Comparison of ENCODE assay signal across 28 cellular contexts in genomic region chr1:18881164-18881563, GRCh38. TPM values are rescaled to one million over a fixed set of nuclear protein-coding genes. Genes with fewer than 3 reads are reported as not detected.
DNase-seq lines count a peak whose midpoint lies in the region; ATAC-seq, FAIRE-seq and TF ChIP-seq lines count a peak whose summit lies in the region.
"Had no signal": no experiment of that assay in that cellular context is flagged by ENCODE, and none has a peak within 500 bp of the region (broad histone marks: within the 10 kb centered on the region; RNA-seq: fewer than 3 reads in every experiment).

No MANE protein-coding gene starts in this region.

- H3K4me3 ChIP-seq in A549 (no peak overlapping the region), K562 (no peak overlapping the region)
- H3K4me3 ChIP-seq: BLaER1 treated with 17β-estradiol and CSF1 and Interleukin-3, amounts not matched to agents 10 nM and 100 nM; HAP-1 had no signal

- FAIRE-seq in A549 (lab: Jason Lieb, UNC) (no peak), K562 (lab: Jason Lieb, UNC) (no peak)
- FAIRE-seq: A204.1, GM12891, GM18507, H54 had no signal

- no peaks in the 10 kb centered on the region for H3K4me1 Mint-ChIP-seq in activated CD8-positive, alpha-beta T cell treated with anti-CD3 and anti-CD28 coated beads, Interleukin-2, amount 10 ng/mL, durations not matched to agents 7 days and 5 days (ENCODE audit: low read depth)
- no peaks in the 10 kb centered on the region for H3K4me1 Mint-ChIP-seq in activated CD8-positive, alpha-beta T cell treated with anti-CD3 and anti-CD28 coated beads for 36 hours (ENCODE audit: low read depth)
- H3K4me1 Mint-ChIP-seq in neural crest cell: no peaks in the 10 kb centered on the region
- H3K4me1 Mint-ChIP-seq: CD14-positive monocyte; CD8-positive, alpha-beta memory T cell had no signal

- CTCF ChIA-PET in activated CD8-positive, alpha-beta T cell treated with anti-CD3 and anti-CD28 coated beads, Interleukin-2, amount 10 ng/mL, durations not matched to agents 7 days and 5 days (lab: Charles Lee): no interaction called here
- CTCF ChIA-PET in activated CD8-positive, alpha-beta T cell treated with anti-CD3 and anti-CD28 coated beads for 36 hours (lab: Charles Lee): no interaction called here
- CTCF ChIA-PET in A549 (lab: Yijun Ruan, JAX): interaction anchor here (2.2 to 9.8 kb wide), 2 partner anchors 216 to 284 kb away, joined by 12 to 83 read pairs; no protein-coding TSS in a partner anchor
- CTCF ChIA-PET in K562 (lab: Yijun Ruan, JAX; ENCODE audit: low intra/inter-chr PET ratio): interaction anchor here (0.7 to 7.0 kb wide), 2 partner anchors 31 to 773 kb away, joined by 3 to 108 read pairs; no protein-coding TSS in a partner anchor

- DNase-seq in activated CD8-positive, alpha-beta T cell treated with anti-CD3 and anti-CD28 coated beads, Interleukin-2, amount 10 ng/mL, durations not matched to agents 7 days and 5 days: no peak
- DNase-seq in activated CD8-positive, alpha-beta T cell treated with anti-CD3 and anti-CD28 coated beads for 36 hours: no peak
- DNase-seq in A549 (ENCODE audit: low read depth in 1 of 2, low spot score in 1 of 2): no peak
- no peak for DNase-seq in K562 (ENCODE audit: extremely low read depth in 1 of 4, low spot score in 3 of 4)
- no peak for DNase-seq in neural crest cell (ENCODE audit: low read depth, low spot score)
- no peak for DNase-seq in activated gamma-delta T cell (lab: John Stamatoyannopoulos, UW)
- DNase-seq: ACHN; AML-193; BE2C; Calu3; CD4-positive, alpha-beta T cell; CD8-positive, alpha-beta memory T cell; DMS53; DMS79 treated with DMSO at 0.1 percent for 48 hours; GF-D8; GOT3; HFFc6 had no signal

- no peak for TF ChIP-seq CTCF in activated CD8-positive, alpha-beta T cell treated with anti-CD3 and anti-CD28 coated beads for 36 hours (IDR thresholded peaks at IDR 0.05)
- no peak for TF ChIP-seq CTCF in A549 (IDR thresholded peaks at IDR 0.05)
- TF ChIP-seq CTCF in K562 (IDR thresholded peaks at IDR 0.05 in 2 of 3, conservative IDR thresholded peaks at IDR 0.05 in 1 of 3; ENCODE audit: insufficient read depth in 2 of 3, low read depth in 1 of 3, low read length in 3 of 3): no peak
- TF ChIP-seq CTCF in neural crest cell (conservative IDR thresholded peaks at IDR 0.05): no peak

- TF ChIP-seq EP300 in A549 (IDR thresholded peaks at IDR 0.05): no peak
- TF ChIP-seq EP300 in K562 (IDR thresholded peaks at IDR 0.05; ENCODE audit: low read length): no peak

- no peaks in the 10 kb centered on the region for H3K9me3 Mint-ChIP-seq in activated CD8-positive, alpha-beta T cell treated with anti-CD3 and anti-CD28 coated beads, Interleukin-2, amount 10 ng/mL, durations not matched to agents 7 days and 5 days (ENCODE audit: insufficient read depth)
- no peaks in the 10 kb centered on the region for H3K9me3 Mint-ChIP-seq in activated CD8-positive, alpha-beta T cell treated with anti-CD3 and anti-CD28 coated beads for 36 hours
- H3K9me3 Mint-ChIP-seq in neural crest cell: no peaks in the 10 kb centered on the region
- H3K9me3 Mint-ChIP-seq: CD4-positive, alpha-beta T cell; CD8-positive, alpha-beta memory T cell; HFFc6 had no signal

- no peak overlapping the region for H2AFZ ChIP-seq in K562 (ENCODE audit: low read depth, low read length)

- no peaks in the 10 kb centered on the region for H3K9me1 ChIP-seq in K562 (ENCODE audit: control insufficient read depth, insufficient read depth, low read length)

- no peak overlapping the region for H3K4me2 ChIP-seq in A549
- H3K4me2 ChIP-seq in K562 (ENCODE audit: insufficient read depth, low read length): no peak overlapping the region
- H3K4me2 ChIP-seq: BLaER1 treated with 17β-estradiol and CSF1 and Interleukin-3, amounts not matched to agents 10 nM and 100 nM had no signal

- peak overlapping the region in 1 of 2 experiments; percentile 43; a peak in 1 of 4 replicates for H3K9ac ChIP-seq in K562 (ENCODE audit: insufficient read depth in 1 of 2, low read depth in 2 of 2, low read length in 2 of 2)
- H3K9ac ChIP-seq: BLaER1 treated with 17β-estradiol and CSF1 and Interleukin-3, amounts not matched to agents 10 nM and 100 nM had no signal

- H3K4me1 ChIP-seq in A549: peaks cover 4% of the 10 kb centered on the region; the same call in 2 of the 3 replicates
- peaks cover 0 to 15% of the 10 kb centered on the region in 2 experiments; a peak in 1 of 5 replicates for H3K4me1 ChIP-seq in K562 (replicated peaks in 1 of 2; ENCODE audit: control insufficient read depth in 2 of 2, insufficient read depth in 2 of 2, low read length in 2 of 2)
- H3K4me1 ChIP-seq: BLaER1 treated with 17β-estradiol and CSF1 and Interleukin-3, amounts not matched to agents 10 nM and 100 nM had no signal

- H3K9me3 ChIP-seq in A549 (no peaks in the 10 kb centered on the region), K562 (replicated peaks; ENCODE audit: control insufficient read depth, insufficient read depth, low read depth, low read length) (no peaks in the 10 kb centered on the region)
- H3K9me3 ChIP-seq: BE2C; BLaER1 treated with 17β-estradiol and CSF1 and Interleukin-3, amounts not matched to agents 10 nM and 100 nM; HAP-1 had no signal

- no peak for TF ChIP-seq RAD21 in A549 (conservative IDR thresholded peaks at IDR 0.05 in 1 of 2, IDR thresholded peaks at IDR 0.05 in 1 of 2)
- no peak for TF ChIP-seq RAD21 in K562 (CRISPR knock-in tag; conservative IDR thresholded peaks at IDR 0.05 in 1 of 2, IDR thresholded peaks at IDR 0.05 in 1 of 2)

- H3K36me3 Mint-ChIP-seq in activated CD8-positive, alpha-beta T cell treated with anti-CD3 and anti-CD28 coated beads, Interleukin-2, amount 10 ng/mL, durations not matched to agents 7 days and 5 days (ENCODE audit: low read depth): no peaks in the 10 kb centered on the region
- no peaks in the 10 kb centered on the region for H3K36me3 Mint-ChIP-seq in activated CD8-positive, alpha-beta T cell treated with anti-CD3 and anti-CD28 coated beads for 36 hours (ENCODE audit: low read depth)
- no peaks in the 10 kb centered on the region for H3K36me3 Mint-ChIP-seq in neural crest cell (ENCODE audit: low read depth)
- H3K36me3 Mint-ChIP-seq: CD8-positive, alpha-beta memory T cell had no signal

- no peak overlapping the region for H3K4me3 Mint-ChIP-seq in activated CD8-positive, alpha-beta T cell treated with anti-CD3 and anti-CD28 coated beads, Interleukin-2, amount 10 ng/mL, durations not matched to agents 7 days and 5 days
- no peak overlapping the region for H3K4me3 Mint-ChIP-seq in activated CD8-positive, alpha-beta T cell treated with anti-CD3 and anti-CD28 coated beads for 36 hours
- H3K4me3 Mint-ChIP-seq in neural crest cell: no peak overlapping the region
- H3K4me3 Mint-ChIP-seq: CD14-positive monocyte; CD4-positive, alpha-beta T cell; CD8-positive, alpha-beta memory T cell; HFFc6 had no signal

- H3K27ac ChIP-seq in A549 (no peak overlapping the region), K562 (ENCODE audit: extremely low read depth, low read depth, low read length) (no peak overlapping the region)
- H3K27ac ChIP-seq: 22Rv1; BLaER1 treated with 17β-estradiol and CSF1 and Interleukin-3, amounts not matched to agents 10 nM and 100 nM had no signal

- 95% methylated on average over 2 of the region's 2 CpGs for WGBS in A549 (ENCODE audit: missing lambda C conversion rate)
- WGBS in K562 (ENCODE audit: insufficient coverage, low coverage, missing lambda C conversion rate): 92% methylated on average over 2 of the region's 2 CpGs

- H3K27me3 ChIP-seq in K562 (ENCODE audit: control insufficient read depth in 2 of 2, insufficient read depth in 2 of 2, low read length in 2 of 2): no peaks in the 10 kb centered on the region
- H3K27me3 ChIP-seq: BE2C; BLaER1 treated with 17β-estradiol and CSF1 and Interleukin-3, amounts not matched to agents 10 nM and 100 nM had no signal

- TF ChIP-seq POLR2A in A549 (IDR thresholded peaks at IDR 0.05; ENCODE audit: low read length): no peak
- no peak for TF ChIP-seq POLR2A in K562 (conservative IDR thresholded peaks at IDR 0.05)

- in situ Hi-C loops in K562 (cut with MboI): loop anchor here (10.0 kb wide), 2 partner anchors 364 to 774 kb away; no protein-coding TSS in a partner anchor

- H3K79me2 ChIP-seq in K562 (ENCODE audit: control insufficient read depth, insufficient read depth, low read length): no peaks in the 10 kb centered on the region

- peaks cover 11% of the 10 kb centered on the region; the same call in 1 of the 3 replicates for H3K36me3 ChIP-seq in K562 (ENCODE audit: control insufficient read depth, insufficient read depth, low read length)
- H3K36me3 ChIP-seq: BE2C, HAP-1 had no signal

- no TSS peak for BruUV-seq in K562 (replicated peaks; lab: Mats Ljungman, UMichigan)

- peaks cover 3% of the 10 kb centered on the region; the same call in 1 of the 2 replicates for H4K20me1 ChIP-seq in K562 (replicated peaks; ENCODE audit: control insufficient read depth, insufficient read depth, low read length)

- no peaks in the 10 kb centered on the region for H3K27me3 Mint-ChIP-seq in activated CD8-positive, alpha-beta T cell treated with anti-CD3 and anti-CD28 coated beads, Interleukin-2, amount 10 ng/mL, durations not matched to agents 7 days and 5 days (ENCODE audit: low read depth)
- H3K27me3 Mint-ChIP-seq in activated CD8-positive, alpha-beta T cell treated with anti-CD3 and anti-CD28 coated beads for 36 hours: no peaks in the 10 kb centered on the region
- no peaks in the 10 kb centered on the region for H3K27me3 Mint-ChIP-seq in neural crest cell (ENCODE audit: low read depth)
- H3K27me3 Mint-ChIP-seq: CD4-positive, alpha-beta T cell; CD8-positive, alpha-beta memory T cell had no signal

- ATAC-seq in activated CD8-positive, alpha-beta T cell treated with anti-CD3 and anti-CD28 coated beads, Interleukin-2, amount 10 ng/mL, durations not matched to agents 7 days and 5 days: no peak
- ATAC-seq in activated CD8-positive, alpha-beta T cell treated with anti-CD3 and anti-CD28 coated beads for 36 hours: no peak
- ATAC-seq in A549 (no peak), K562 (no peak), HG02678 (IDR thresholded peaks at IDR 0.05; ENCODE audit: unreplicated experiment) (no peak)

- POLR2A ChIA-PET in activated CD8-positive, alpha-beta T cell treated with anti-CD3 and anti-CD28 coated beads, Interleukin-2, amount 10 ng/mL, durations not matched to agents 7 days and 5 days (lab: Charles Lee): no interaction called here
- POLR2A ChIA-PET in activated CD8-positive, alpha-beta T cell treated with anti-CD3 and anti-CD28 coated beads for 36 hours (lab: Charles Lee): interaction anchor here (0.9 kb wide), 1 partner anchor 186 kb away, joined by 3 read pairs; no protein-coding TSS in a partner anchor
- POLR2A ChIA-PET in A549 (lab: Yijun Ruan, JAX): no interaction called here
- POLR2A ChIA-PET in K562 (lab: Yijun Ruan, JAX): interaction anchor here (0.7 to 1.1 kb wide), 2 partner anchors 10 to 26 kb away, joined by 3 read pairs; no protein-coding TSS in a partner anchor

- H3K27ac Mint-ChIP-seq in activated CD8-positive, alpha-beta T cell treated with anti-CD3 and anti-CD28 coated beads, Interleukin-2, amount 10 ng/mL, durations not matched to agents 7 days and 5 days: peak overlapping the region; percentile 23
- H3K27ac Mint-ChIP-seq in activated CD8-positive, alpha-beta T cell treated with anti-CD3 and anti-CD28 coated beads for 36 hours: no peak overlapping the region
- H3K27ac Mint-ChIP-seq in neural crest cell (ENCODE audit: unreplicated experiment): peak overlapping the region; percentile 59
- H3K27ac Mint-ChIP-seq: CD4-positive, alpha-beta T cell; HFFc6 had no signal

- intact Hi-C loops in activated CD8-positive, alpha-beta T cell treated with anti-CD3 and anti-CD28 coated beads for 36 hours (cut with micrococcal nuclease): no loop called here
- intact Hi-C loops in K562 (cut with micrococcal nuclease): no loop called here

RNA-seq across cellular contexts. Expression of gene ALDH4A1, which starts 21.2 kb away (rescaled TPM):
- total RNA-seq in activated CD8-positive, alpha-beta T cell treated with anti-CD3 and anti-CD28 coated beads, Interleukin-2, amount 10 ng/mL, durations not matched to agents 7 days and 5 days: 1 to 10 TPM; 4.2 to 4.3 TPM
- total RNA-seq in activated CD8-positive, alpha-beta T cell treated with anti-CD3 and anti-CD28 coated beads for 36 hours: 1 to 10 TPM; 3.9 to 4.3 TPM
- polyA plus RNA-seq in A549 (2011; rRNA removed): 9.4 and 9.7 TPM in 2 replicates
- 17.8 and 20.9 TPM in 2 replicates for polyA plus RNA-seq in A549 (2012; cell fraction: cytosol; rRNA removed)
- polyA plus RNA-seq in A549 (2012; cell fraction: nucleus; rRNA removed): 44.6 and 47.4 TPM in 2 replicates
- 14.7 to 17.1 TPM (median 15.4 TPM) in 3 replicates for polyA plus RNA-seq in A549 (2017; fragmentation: RNase III; extraction: RNeasy Plus Mini Kit Qiagen cat#74134 plus additional on column Dnase treatment)
- 12.0 and 13.4 TPM in 2 replicates for polyA minus RNA-seq in A549 (2011; rRNA and poly(A)+ RNA removed)
- 11.2 and 40.7 TPM in 2 replicates for total RNA-seq in K562 (2011; cell fraction: chromatin; rRNA removed; ENCODE audit: low replicate concordance)
- 26.5 and 44.0 TPM in 2 replicates for total RNA-seq in K562 (2011; cell fraction: nucleolus; rRNA removed)
- 15.6 and 16.3 TPM in 2 replicates for total RNA-seq in K562 (2011; cell fraction: nucleoplasm; rRNA removed)
- total RNA-seq in K562 (2014; rRNA removed): 27.2 and 28.7 TPM in 2 replicates
- 4.8 and 6.7 TPM in 2 replicates for total RNA-seq in K562 (2014; rRNA removed; fragmentation: Illumina TruSeq; extraction: Trizol)
- 16.6 and 17.0 TPM in 2 replicates for total RNA-seq in K562 (2015; rRNA removed; fragmentation: Illumina TruSeq; extraction: Trizol)
- total RNA-seq in K562 (2021): 29.2 and 31.4 TPM in 2 replicates
- polyA plus RNA-seq in K562 (2011; rRNA removed): 18.8 and 22.1 TPM in 2 replicates
- polyA plus RNA-seq in K562 (2011; cell fraction: cytosol; rRNA removed): 19.8 and 47.1 TPM in 2 replicates
- 30.2 and 60.5 TPM in 2 replicates for polyA plus RNA-seq in K562 (2011; cell fraction: nucleus; rRNA removed)
- polyA plus RNA-seq in K562 (2012): 27.3 and 32.5 TPM in 2 replicates
- 15.2 and 21.6 TPM in 2 replicates for polyA plus RNA-seq in K562 (2014; fragmentation: Illumina TruSeq; extraction: Trizol)
- polyA plus RNA-seq in K562 (2014; fragmentation: Nextera tagmentation; extraction: Ambion mirVana): under 1 TPM; 0.27 to 0.73 TPM
- 31.2 and 34.3 TPM in 2 replicates for polyA plus RNA-seq in K562 (2014; rRNA removed)
- polyA minus RNA-seq in K562 (2011; rRNA and poly(A)+ RNA removed): 4.7 and 11.0 TPM in 2 replicates
- 15.9 and 21.1 TPM in 2 replicates for polyA minus RNA-seq in K562 (2011; cell fraction: cytosol; rRNA and poly(A)+ RNA removed)
- polyA minus RNA-seq in K562 (2011; cell fraction: nucleus; rRNA and poly(A)+ RNA removed): 13.7 and 17.0 TPM in 2 replicates
- total RNA-seq in neural crest cell: 18.4 and 19.5 TPM in 2 replicates

RNA-seq across cellular contexts. Expression of gene TAS1R2, which starts 21.7 kb away (rescaled TPM):
- total RNA-seq in activated CD8-positive, alpha-beta T cell treated with anti-CD3 and anti-CD28 coated beads, Interleukin-2, amount 10 ng/mL, durations not matched to agents 7 days and 5 days: not detected
- not detected for total RNA-seq in activated CD8-positive, alpha-beta T cell treated with anti-CD3 and anti-CD28 coated beads for 36 hours
- polyA plus RNA-seq in A549 (2011; rRNA removed) (not detected in 2 replicates), A549 (2017; fragmentation: RNase III; extraction: RNeasy Plus Mini Kit Qiagen cat#74134 plus additional on column Dnase treatment) (not detected in 3 replicates), K562 (2011; rRNA removed) (not detected in 2 replicates), K562 (2014; fragmentation: Illumina TruSeq; extraction: Trizol) (not detected in 2 replicates), K562 (2014; fragmentation: Nextera tagmentation; extraction: Ambion mirVana) (not detected), K562 (2014; rRNA removed) (not detected in 2 replicates)
- polyA plus RNA-seq in A549 (2012; cell fraction: cytosol; rRNA removed): not detected in 2 replicates
- polyA plus RNA-seq in A549 (2012; cell fraction: nucleus; rRNA removed): not detected in 2 replicates
- not detected in 2 replicates for polyA minus RNA-seq in A549 (2011; rRNA and poly(A)+ RNA removed)
- total RNA-seq in K562 (2011; cell fraction: chromatin; rRNA removed; ENCODE audit: low replicate concordance): not detected in 2 replicates
- total RNA-seq in K562 (2011; cell fraction: nucleolus; rRNA removed): not detected in 2 replicates
- not detected in 2 replicates for total RNA-seq in K562 (2011; cell fraction: nucleoplasm; rRNA removed)
- total RNA-seq in K562 (2014; rRNA removed) (not detected in 2 replicates), K562 (2014; rRNA removed; fragmentation: Illumina TruSeq; extraction: Trizol) (not detected in 2 replicates), K562 (2015; rRNA removed; fragmentation: Illumina TruSeq; extraction: Trizol) (not detected in 2 replicates), K562 (2021) (not detected in 2 replicates), neural crest cell (not detected in 2 replicates)
- 0.03 TPM in 1 of 2 replicates, not detected in the other for polyA plus RNA-seq in K562 (2011; cell fraction: cytosol; rRNA removed)
- 0.04 TPM in 1 of 2 replicates, not detected in the other for polyA plus RNA-seq in K562 (2011; cell fraction: nucleus; rRNA removed)
- polyA plus RNA-seq in K562 (2012): not detected in 2 replicates
- not detected in 2 replicates for polyA minus RNA-seq in K562 (2011; rRNA and poly(A)+ RNA removed)
- not detected in 2 replicates for polyA minus RNA-seq in K562 (2011; cell fraction: cytosol; rRNA and poly(A)+ RNA removed)
- polyA minus RNA-seq in K562 (2011; cell fraction: nucleus; rRNA and poly(A)+ RNA removed): not detected in 2 replicates
- total RNA-seq: Calu3; CD4-positive, alpha-beta T cell; CD8-positive, alpha-beta memory T cell; Daoy; G401; HFFc6 had no signal
- polyA plus RNA-seq: CD14-positive monocyte; CD8-positive, alpha-beta memory T cell had no signal

Comparison
In these comparisons a context has a peak if more than half of its experiments do, and no peak if none do; other contexts are left out.
1. POLR2A ChIA-PET loops: an anchor here in activated CD8-positive, alpha-beta T cell treated with anti-CD3 and anti-CD28 coated beads for 36 hours (0.9 kb wide) and K562 (0.7 to 1.1 kb wide); none called in activated CD8-positive, alpha-beta T cell treated with anti-CD3 and anti-CD28 coated beads, Interleukin-2, amount 10 ng/mL, durations not matched to agents 7 days and 5 days and A549.
2. CTCF ChIA-PET loops: an anchor here in A549 (2.2 to 9.8 kb wide) and K562 (0.7 to 7.0 kb wide); none called in activated CD8-positive, alpha-beta T cell treated with anti-CD3 and anti-CD28 coated beads, Interleukin-2, amount 10 ng/mL, durations not matched to agents 7 days and 5 days and activated CD8-positive, alpha-beta T cell treated with anti-CD3 and anti-CD28 coated beads for 36 hours.